ENCODE assay signal across 10 cellular contexts in genomic region chr5:50415912-50416311, GRCh38. TPM values are rescaled to one million over a fixed set of nuclear protein-coding genes. Genes with fewer than 3 reads are reported as not detected.
DNase-seq lines count a peak whose midpoint lies in the region; ATAC-seq and TF ChIP-seq lines count a peak whose summit lies in the region.
"Had no signal": no experiment of that assay in that cellular context is flagged by ENCODE, and none has a peak within 500 bp of the region (broad histone marks: within the 10 kb centered on the region; RNA-seq: fewer than 3 reads in every experiment).

No MANE protein-coding gene starts in this region.

- peaks cover 46% of the 10 kb centered on the region for H3K36me3 Mint-ChIP-seq in activated T-cell treated with anti-CD3 and anti-CD28 coated beads, Interleukin-2, amount 50 U/mL, for 24 hours (ENCODE audit: low read depth)

- intact Hi-C loops in mucosa of descending colon (cut with DNase I, micrococcal nuclease): no loop called here

- no peak overlapping the region for H3K4me3 Mint-ChIP-seq in activated T-cell treated with anti-CD3 and anti-CD28 coated beads, Interleukin-2, amount 50 U/mL, for 24 hours

- ATAC-seq in GM21619 (IDR thresholded peaks at IDR 0.05; ENCODE audit: unreplicated experiment) (peak; percentile 88), HG03432 (IDR thresholded peaks at IDR 0.05; ENCODE audit: unreplicated experiment) (peak; percentile 77), mucosa of descending colon (peak; percentile 69)

- H3K4me1 ChIP-seq in mucosa of descending colon (ENCODE audit: low read depth): no peaks in the 10 kb centered on the region

- DNase-seq in activated T-cell treated with anti-CD3 and anti-CD28 coated beads, Interleukin-2, amount 50 U/mL, for 24 hours: no peak
- DNase-seq in activated T-cell treated with anti-CD3 and anti-CD28 coated beads for 4 hours (no peak), mucosa of descending colon (no peak), NCI-H1694 (lab: John Stamatoyannopoulos, UW) (no peak), HK-2 (ENCODE audit: unreplicated experiment) (no peak)
- DNase-seq in effector CD4-positive, alpha-beta T cell: no peak
- DNase-seq: NCI-H146, T1000 had no signal

- H3K9me3 ChIP-seq in mucosa of descending colon: no peaks in the 10 kb centered on the region

- no peak for TF ChIP-seq CTCF in mucosa of descending colon (IDR thresholded peaks at IDR 0.05)

- H3K27ac Mint-ChIP-seq in activated T-cell treated with anti-CD3 and anti-CD28 coated beads, Interleukin-2, amount 50 U/mL, for 24 hours: peak overlapping the region; percentile 40

- H3K36me3 ChIP-seq in mucosa of descending colon (ENCODE audit: low read depth): no peaks in the 10 kb centered on the region

- H3K27me3 Mint-ChIP-seq in activated T-cell treated with anti-CD3 and anti-CD28 coated beads, Interleukin-2, amount 50 U/mL, for 24 hours: no peaks in the 10 kb centered on the region

- H3K4me3 ChIP-seq in mucosa of descending colon: no peak overlapping the region

- H3K4me1 Mint-ChIP-seq in activated T-cell treated with anti-CD3 and anti-CD28 coated beads, Interleukin-2, amount 50 U/mL, for 24 hours (ENCODE audit: low read depth): peaks cover 77% of the 10 kb centered on the region

- peaks cover 3% of the 10 kb centered on the region for H3K9me3 Mint-ChIP-seq in activated T-cell treated with anti-CD3 and anti-CD28 coated beads, Interleukin-2, amount 50 U/mL, for 24 hours

RNA-seq across cellular contexts. Expression of gene EMB, which starts 25.2 kb away (rescaled TPM):
- 10 to 100 TPM in 2 of 3 donors, 1 to 10 TPM in 1; 4.2 to 13.7 (median 11.1) TPM for total RNA-seq in mucosa of descending colon
